In the genomic region with DNA sequence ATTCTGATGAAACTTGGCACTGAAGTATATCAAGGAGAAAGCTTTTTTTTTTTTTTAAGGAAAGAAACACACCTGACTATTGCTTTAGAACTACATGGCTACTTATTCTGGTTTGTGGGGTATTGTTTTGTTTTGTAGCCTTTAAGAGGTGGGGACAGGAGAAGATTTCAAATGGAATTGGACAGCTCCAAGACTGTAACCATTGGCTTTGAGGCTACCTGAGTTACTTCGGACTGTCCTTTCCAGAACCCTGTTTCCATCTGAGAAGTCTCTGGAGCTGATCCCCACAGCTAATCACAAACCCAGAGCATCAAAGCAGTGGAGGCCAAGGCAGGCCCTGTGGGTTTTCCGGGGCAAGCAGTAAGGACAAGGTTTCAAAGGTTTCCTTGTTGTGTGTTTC, we compare ENCODE assay signal across 13 cellular contexts. TPM values are rescaled to one million over a fixed set of nuclear protein-coding genes. Genes with fewer than 3 reads are reported as not detected.
DNase-seq lines count a peak whose midpoint lies in the region; ATAC-seq, FAIRE-seq and TF ChIP-seq lines count a peak whose summit lies in the region.
"Had no signal": no experiment of that assay in that cellular context is flagged by ENCODE, and none has a peak within 500 bp of the region (broad histone marks: within the 10 kb centered on the region; RNA-seq: fewer than 3 reads in every experiment).

No MANE protein-coding gene starts in this region.

- no peak for TF ChIP-seq RAD21 in A549 (conservative IDR thresholded peaks at IDR 0.05 in 1 of 2, IDR thresholded peaks at IDR 0.05 in 1 of 2)

- H3K9me3 ChIP-seq in A549 (no peaks in the 10 kb centered on the region), neutrophil (no peaks in the 10 kb centered on the region)
- no peaks in the 10 kb centered on the region for H3K9me3 ChIP-seq in CD8-positive, alpha-beta T cell (ENCODE audit: low read length)

- H3K36me3 Mint-ChIP-seq in CD8-positive, alpha-beta T cell = peaks cover 39% of the 10 kb centered on the region
- peaks cover 25% of the 10 kb centered on the region for H3K36me3 Mint-ChIP-seq in central memory CD8-positive, alpha-beta T cell (ENCODE audit: insufficient read depth)

- DNase-seq in A549 (ENCODE audit: low read depth in 1 of 2, low spot score in 1 of 2) (no peak), posterior vena cava (ENCODE audit: low spot score) (no peak), AG08396 (ENCODE audit: low spot score) (no peak), DMS79 treated with DMSO at 0.1 percent for 48 hours (lab: John Stamatoyannopoulos, UW) (no peak)
- DNase-seq in CD8-positive, alpha-beta T cell = no peak
- DNase-seq in central memory CD8-positive, alpha-beta T cell (ENCODE audit: low spot score in 2 of 2) = no peak
- no peak for DNase-seq in activated CD8-positive, alpha-beta memory T cell treated with anti-CD3 and anti-CD28 coated beads for 24 hours
- DNase-seq: activated naive CD4-positive, alpha-beta T cell treated with anti-CD3 and anti-CD28 coated beads, Interleukin-2, amount 50 U/mL, for 16 hours; NCI-H1417; NCI-H446 treated with DMSO at 0.1 percent for 48 hours had no signal

- peak overlapping the region; percentile 79 for H3K27ac Mint-ChIP-seq in CD8-positive, alpha-beta T cell
- H3K27ac Mint-ChIP-seq in central memory CD8-positive, alpha-beta T cell (ENCODE audit: low read depth) = peak overlapping the region; percentile 35
- H3K27ac Mint-ChIP-seq: T-helper 2 cell treated with Interferon-gamma antibody and Interleukin-4, amounts not matched to agents 5 μg/mL and 100 μg/mL, for 36 hours had no signal

- no peaks in the 10 kb centered on the region for H3K9me3 Mint-ChIP-seq in CD8-positive, alpha-beta T cell
- H3K9me3 Mint-ChIP-seq in central memory CD8-positive, alpha-beta T cell = no peaks in the 10 kb centered on the region
- H3K9me3 Mint-ChIP-seq: T-helper 2 cell treated with Interferon-gamma antibody and Interleukin-4, amounts not matched to agents 5 μg/mL and 100 μg/mL, for 36 hours had no signal

- CTCF ChIA-PET in A549 (lab: Yijun Ruan, JAX) = interaction anchor here (0.8 to 2.9 kb wide), 6 partner anchors 8 to 271 kb away, joined by 3 to 16 read pairs (median 4); no protein-coding TSS in a partner anchor
- CTCF ChIA-PET in CD8-positive, alpha-beta T cell (lab: Charles Lee) = interaction anchor here (0.5 to 1.2 kb wide), 3 partner anchors 11 to 194 kb away, joined by 3 to 4 read pairs (median 3); no protein-coding TSS in a partner anchor

- POLR2A ChIA-PET in A549 (lab: Yijun Ruan, JAX) = interaction anchor here (0.7 kb wide), 1 partner anchor 102 kb away, joined by 3 read pairs; no protein-coding TSS in a partner anchor
- POLR2A ChIA-PET in CD8-positive, alpha-beta T cell (lab: Charles Lee) = interaction anchor here (0.7 to 1.1 kb wide), 4 partner anchors 12 to 67 kb away, joined by 3 to 4 read pairs (median 4); no protein-coding TSS in a partner anchor

- FAIRE-seq in A549 (lab: Jason Lieb, UNC) = no peak

- H3K4me3 Mint-ChIP-seq in CD8-positive, alpha-beta T cell = peak overlapping the region; percentile 16
- H3K4me3 Mint-ChIP-seq in central memory CD8-positive, alpha-beta T cell = peak overlapping the region; percentile 88
- H3K4me3 Mint-ChIP-seq: T-helper 2 cell treated with Interferon-gamma antibody and Interleukin-4, amounts not matched to agents 5 μg/mL and 100 μg/mL, for 36 hours had no signal

- H3K27me3 Mint-ChIP-seq in CD8-positive, alpha-beta T cell (ENCODE audit: low read depth) = no peaks in the 10 kb centered on the region
- H3K27me3 Mint-ChIP-seq in central memory CD8-positive, alpha-beta T cell = no peaks in the 10 kb centered on the region

- TF ChIP-seq CTCF in A549 (IDR thresholded peaks at IDR 0.05) (no peak), neutrophil (IDR thresholded peaks at IDR 0.05) (no peak)
- no peak for TF ChIP-seq CTCF in CD8-positive, alpha-beta T cell (IDR thresholded peaks at IDR 0.05)

- ATAC-seq in A549 = no peak
- no peak for ATAC-seq in CD8-positive, alpha-beta T cell
- ATAC-seq in central memory CD8-positive, alpha-beta T cell (replicated peaks; ENCODE audit: extremely low read depth, poor library complexity, severe bottlenecking) = no peak
- ATAC-seq: Panc1 had no signal

- 85% methylated on average over 2 of the region's 2 CpGs for WGBS in A549 (ENCODE audit: missing lambda C conversion rate)

- no peak for TF ChIP-seq EP300 in A549 (IDR thresholded peaks at IDR 0.05)

- H3K4me1 ChIP-seq in A549 (peaks cover 45% of the 10 kb centered on the region), neutrophil (ENCODE audit: control insufficient read depth in 1 of 2, insufficient read depth in 1 of 2, low read depth in 1 of 2, low read length in 1 of 2) (peaks cover 71 to 91% of the 10 kb centered on the region in 2 experiments)
- peaks cover 56% of the 10 kb centered on the region for H3K4me1 ChIP-seq in CD8-positive, alpha-beta T cell (ENCODE audit: insufficient read depth, low read length)

- no peaks in the 10 kb centered on the region for H3K36me3 ChIP-seq in CD8-positive, alpha-beta T cell (ENCODE audit: insufficient read depth, low read length)
- peaks cover 54% of the 10 kb centered on the region for H3K36me3 ChIP-seq in neutrophil

- intact Hi-C loops in CD8-positive, alpha-beta T cell (cut with DNase I, micrococcal nuclease) = no loop called here
- intact Hi-C loops in posterior vena cava (cut with DNase I) = loop anchor here in 1 of 2 donors (10.0 kb wide), 2 partner anchors 82 to 252 kb away; no protein-coding TSS in a partner anchor

- peak overlapping the region; percentile 78; the same call in 2 of the 3 replicates for H3K4me2 ChIP-seq in A549

- peaks cover 83% of the 10 kb centered on the region for H3K4me1 Mint-ChIP-seq in CD8-positive, alpha-beta T cell (ENCODE audit: low read depth)
- peaks cover 83% of the 10 kb centered on the region for H3K4me1 Mint-ChIP-seq in central memory CD8-positive, alpha-beta T cell

- H3K27ac ChIP-seq in A549 (no peak overlapping the region), neutrophil (peak overlapping the region; percentile 78)
- H3K27ac ChIP-seq in CD8-positive, alpha-beta T cell (ENCODE audit: low read depth, low read length) = no peak overlapping the region

- no peaks in the 10 kb centered on the region for H3K27me3 ChIP-seq in CD8-positive, alpha-beta T cell (ENCODE audit: insufficient read depth, low read length)
- no peaks in the 10 kb centered on the region for H3K27me3 ChIP-seq in neutrophil

- TF ChIP-seq POLR2A in A549 (IDR thresholded peaks at IDR 0.05; ENCODE audit: low read length) = no peak

- H3K4me3 ChIP-seq in A549 (no peak overlapping the region), neutrophil (ENCODE audit: low read depth in 1 of 2, low read length in 1 of 2) (peak overlapping the region; percentile 16 to 88)
- no peak overlapping the region for H3K4me3 ChIP-seq in CD8-positive, alpha-beta T cell (ENCODE audit: low read depth, low read length)

TF ChIP-seq in A549, 52 proteins besides CTCF, POLR2A, EP300 and RAD21:
- TF ChIP-seq, protein P1, sequence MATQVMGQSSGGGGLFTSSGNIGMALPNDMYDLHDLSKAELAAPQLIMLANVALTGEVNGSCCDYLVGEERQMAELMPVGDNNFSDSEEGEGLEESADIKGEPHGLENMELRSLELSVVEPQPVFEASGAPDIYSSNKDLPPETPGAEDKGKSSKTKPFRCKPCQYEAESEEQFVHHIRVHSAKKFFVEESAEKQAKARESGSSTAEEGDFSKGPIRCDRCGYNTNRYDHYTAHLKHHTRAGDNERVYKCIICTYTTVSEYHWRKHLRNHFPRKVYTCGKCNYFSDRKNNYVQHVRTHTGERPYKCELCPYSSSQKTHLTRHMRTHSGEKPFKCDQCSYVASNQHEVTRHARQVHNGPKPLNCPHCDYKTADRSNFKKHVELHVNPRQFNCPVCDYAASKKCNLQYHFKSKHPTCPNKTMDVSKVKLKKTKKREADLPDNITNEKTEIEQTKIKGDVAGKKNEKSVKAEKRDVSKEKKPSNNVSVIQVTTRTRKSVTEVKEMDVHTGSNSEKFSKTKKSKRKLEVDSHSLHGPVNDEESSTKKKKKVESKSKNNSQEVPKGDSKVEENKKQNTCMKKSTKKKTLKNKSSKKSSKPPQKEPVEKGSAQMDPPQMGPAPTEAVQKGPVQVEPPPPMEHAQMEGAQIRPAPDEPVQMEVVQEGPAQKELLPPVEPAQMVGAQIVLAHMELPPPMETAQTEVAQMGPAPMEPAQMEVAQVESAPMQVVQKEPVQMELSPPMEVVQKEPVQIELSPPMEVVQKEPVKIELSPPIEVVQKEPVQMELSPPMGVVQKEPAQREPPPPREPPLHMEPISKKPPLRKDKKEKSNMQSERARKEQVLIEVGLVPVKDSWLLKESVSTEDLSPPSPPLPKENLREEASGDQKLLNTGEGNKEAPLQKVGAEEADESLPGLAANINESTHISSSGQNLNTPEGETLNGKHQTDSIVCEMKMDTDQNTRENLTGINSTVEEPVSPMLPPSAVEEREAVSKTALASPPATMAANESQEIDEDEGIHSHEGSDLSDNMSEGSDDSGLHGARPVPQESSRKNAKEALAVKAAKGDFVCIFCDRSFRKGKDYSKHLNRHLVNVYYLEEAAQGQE (IDR thresholded peaks at IDR 0.05) = no peak
- TF ChIP-seq POLR2AphosphoS2 (conservative IDR thresholded peaks at IDR 0.05; ENCODE audit: low read length) (no peak), CBX2 (IDR thresholded peaks at IDR 0.05; ENCODE audit: borderline replicate concordance, low read depth) (no peak), HOXA7 (CRISPR knock-in tag; IDR thresholded peaks at IDR 0.05) (no peak), TFCP2L1 (CRISPR knock-in tag; IDR thresholded peaks at IDR 0.05) (no peak), CHD4 (IDR thresholded peaks at IDR 0.05; ENCODE audit: borderline replicate concordance) (no peak), SREBF2 (IDR thresholded peaks at IDR 0.05) (no peak), GATA3 (IDR thresholded peaks at IDR 0.05; ENCODE audit: borderline replicate concordance) (no peak)

RNA-seq across cellular contexts. Expression of a gene that starts 4.7 kb away (rescaled TPM):
- polyA plus RNA-seq in A549 (2011; rRNA removed) = 39.1 and 41.1 TPM in 2 replicates
- 22.2 and 27.3 TPM in 2 replicates for polyA plus RNA-seq in A549 (2012; cell fraction: cytosol; rRNA removed)
- polyA plus RNA-seq in A549 (2012; cell fraction: nucleus; rRNA removed) = 16.9 and 21.6 TPM in 2 replicates
- 23.8 to 29.5 TPM (median 23.8 TPM) in 3 replicates for polyA plus RNA-seq in A549 (2017; fragmentation: RNase III; extraction: RNeasy Plus Mini Kit Qiagen cat#74134 plus additional on column Dnase treatment)
- polyA minus RNA-seq in A549 (2011; rRNA and poly(A)+ RNA removed) = 39.1 and 46.5 TPM in 2 replicates
- total RNA-seq in CD8-positive, alpha-beta T cell = 10 to 100 TPM; 27.4 to 28.1 TPM
- total RNA-seq in posterior vena cava = 10 to 100 TPM; 74.5 to 95.3 TPM

Comparison
In these comparisons a context has a peak if more than half of its experiments do, and no peak if none do; other contexts are left out.
1. H3K4me3 ChIP-seq: peak in neutrophil (2 of 2); none in A549 (single experiment) and CD8-positive, alpha-beta T cell (single experiment).